In the genomic region with DNA sequence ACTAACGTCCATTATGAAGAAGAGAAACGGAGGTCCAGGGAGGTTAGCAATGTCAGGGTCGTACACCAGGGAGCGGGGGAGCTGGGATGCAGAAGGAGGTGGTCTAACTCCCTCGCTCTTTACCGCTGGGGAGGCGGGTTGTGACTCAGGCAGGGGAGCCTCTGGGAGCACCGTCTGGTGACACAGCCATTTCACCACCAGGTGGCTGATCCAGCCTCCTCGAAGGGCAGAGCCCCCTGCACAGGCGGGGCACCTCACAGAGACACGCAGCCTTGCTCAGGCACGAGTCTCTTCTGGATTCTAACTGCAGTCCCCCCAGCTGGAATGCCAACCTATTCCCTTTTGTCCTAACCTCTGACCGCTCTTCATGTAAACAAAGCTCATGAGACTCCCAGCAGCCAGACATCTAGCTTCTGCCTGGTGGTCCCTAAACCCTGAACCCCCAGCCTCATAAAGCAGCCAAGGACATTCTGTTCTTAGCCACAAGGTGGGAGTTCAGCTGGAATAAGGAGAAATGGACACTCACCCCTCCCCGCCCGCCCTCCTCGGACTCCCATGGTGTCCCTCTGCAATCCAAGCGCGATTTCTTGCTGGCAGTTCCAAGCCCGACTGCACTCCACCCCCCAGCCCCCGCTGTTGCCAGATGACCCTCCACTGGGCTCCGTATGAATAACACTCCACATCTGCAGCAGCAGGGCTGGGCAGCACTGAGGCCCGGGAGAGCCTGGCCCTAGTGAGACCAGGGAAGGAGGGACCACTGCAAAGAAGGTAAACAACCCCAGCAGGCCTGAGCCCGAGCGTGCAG, we compare ENCODE assay signal across 1 cellular context.
TF ChIP-seq lines count a peak whose summit lies in the region.

No MANE protein-coding gene starts in this region.

TF ChIP-seq in GM12878, 131 proteins besides CTCF, POLR2A, EP300 and RAD21 (continued from another document):
- TF ChIP-seq, protein P1, sequence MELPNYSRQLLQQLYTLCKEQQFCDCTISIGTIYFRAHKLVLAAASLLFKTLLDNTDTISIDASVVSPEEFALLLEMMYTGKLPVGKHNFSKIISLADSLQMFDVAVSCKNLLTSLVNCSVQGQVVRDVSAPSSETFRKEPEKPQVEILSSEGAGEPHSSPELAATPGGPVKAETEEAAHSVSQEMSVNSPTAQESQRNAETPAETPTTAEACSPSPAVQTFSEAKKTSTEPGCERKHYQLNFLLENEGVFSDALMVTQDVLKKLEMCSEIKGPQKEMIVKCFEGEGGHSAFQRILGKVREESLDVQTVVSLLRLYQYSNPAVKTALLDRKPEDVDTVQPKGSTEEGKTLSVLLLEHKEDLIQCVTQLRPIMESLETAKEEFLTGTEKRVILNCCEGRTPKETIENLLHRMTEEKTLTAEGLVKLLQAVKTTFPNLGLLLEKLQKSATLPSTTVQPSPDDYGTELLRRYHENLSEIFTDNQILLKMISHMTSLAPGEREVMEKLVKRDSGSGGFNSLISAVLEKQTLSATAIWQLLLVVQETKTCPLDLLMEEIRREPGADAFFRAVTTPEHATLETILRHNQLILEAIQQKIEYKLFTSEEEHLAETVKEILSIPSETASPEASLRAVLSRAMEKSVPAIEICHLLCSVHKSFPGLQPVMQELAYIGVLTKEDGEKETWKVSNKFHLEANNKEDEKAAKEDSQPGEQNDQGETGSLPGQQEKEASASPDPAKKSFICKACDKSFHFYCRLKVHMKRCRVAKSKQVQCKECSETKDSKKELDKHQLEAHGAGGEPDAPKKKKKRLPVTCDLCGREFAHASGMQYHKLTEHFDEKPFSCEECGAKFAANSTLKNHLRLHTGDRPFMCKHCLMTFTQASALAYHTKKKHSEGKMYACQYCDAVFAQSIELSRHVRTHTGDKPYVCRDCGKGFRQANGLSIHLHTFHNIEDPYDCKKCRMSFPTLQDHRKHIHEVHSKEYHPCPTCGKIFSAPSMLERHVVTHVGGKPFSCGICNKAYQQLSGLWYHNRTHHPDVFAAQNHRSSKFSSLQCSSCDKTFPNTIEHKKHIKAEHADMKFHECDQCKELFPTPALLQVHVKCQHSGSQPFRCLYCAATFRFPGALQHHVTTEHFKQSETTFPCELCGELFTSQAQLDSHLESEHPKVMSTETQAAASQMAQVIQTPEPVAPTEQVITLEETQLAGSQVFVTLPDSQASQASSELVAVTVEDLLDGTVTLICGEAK (IDR thresholded peaks at IDR 0.05; ENCODE audit: borderline replicate concordance), result no peak
- no peak for TF ChIP-seq ZSCAN29 (IDR thresholded peaks at IDR 0.05)
- no peak for TF ChIP-seq MEF2A (IDR thresholded peaks at IDR 0.05; ENCODE audit: insufficient read depth, low read depth, low read length)
- no peak for TF ChIP-seq EED (IDR thresholded peaks at IDR 0.05; ENCODE audit: low read depth)
- TF ChIP-seq POLR2AphosphoS5 (IDR thresholded peaks at IDR 0.05; ENCODE audit: low read length), result no peak
- TF ChIP-seq CHD4 (IDR thresholded peaks at IDR 0.05), result no peak
TF ChIP-seq in GM12878: peak in this region for 0.
